In the genomic region with DNA sequence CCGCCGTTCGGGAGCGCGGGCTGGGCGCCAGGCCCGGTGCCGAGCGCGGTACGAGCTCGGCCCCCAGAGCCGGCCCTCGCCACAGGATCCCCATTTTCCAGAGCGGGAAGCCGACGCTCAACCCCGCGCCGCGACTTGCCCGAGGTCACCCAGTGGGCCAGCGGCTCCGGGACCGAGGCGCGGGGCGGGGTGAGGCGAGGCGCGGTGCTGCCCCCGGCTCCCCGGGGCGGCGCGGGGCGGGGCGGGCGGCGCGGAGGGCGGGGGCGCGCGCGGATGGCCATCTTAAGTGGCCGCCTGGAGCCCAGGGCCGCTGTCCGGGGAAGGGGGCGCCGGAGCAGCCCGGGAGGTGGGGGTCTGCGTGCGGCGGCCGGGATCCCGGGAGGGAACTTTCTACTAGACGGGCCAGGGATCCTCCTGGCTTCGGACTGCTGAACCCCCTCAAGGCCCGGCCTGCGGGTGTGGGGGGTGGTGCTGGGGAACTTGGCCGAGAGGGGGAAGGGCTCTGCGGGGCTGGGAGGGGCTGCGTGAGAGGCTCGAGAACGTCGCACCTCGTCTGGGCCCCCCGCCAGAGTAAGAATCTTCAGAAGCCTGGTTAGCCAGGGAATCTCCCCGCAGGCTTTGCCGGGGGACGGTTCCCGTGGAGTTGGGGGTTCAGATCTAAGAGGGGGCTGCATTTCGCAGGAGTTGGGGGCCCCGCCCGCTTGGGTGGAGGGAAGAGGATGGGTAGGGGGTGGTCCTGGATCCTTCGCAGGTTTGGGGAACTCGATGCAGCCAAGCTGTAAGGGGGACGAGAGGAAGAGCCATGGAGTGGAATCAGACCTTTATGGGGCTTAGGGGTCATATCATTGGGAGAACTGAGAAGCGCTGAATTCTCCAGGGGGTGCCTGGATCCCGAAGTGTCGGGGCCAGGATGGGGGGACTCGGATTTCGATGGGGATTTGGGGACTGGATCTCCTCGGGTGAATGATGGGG, we compare ENCODE assay signal across 8 cellular contexts. TPM values are rescaled to one million over a fixed set of nuclear protein-coding genes. Genes with fewer than 3 reads are reported as not detected.
DNase-seq lines count a peak whose midpoint lies in the region; ATAC-seq and TF ChIP-seq lines count a peak whose summit lies in the region.

No MANE protein-coding gene starts in this region.

- intact Hi-C loops in stomach (cut with DNase I; ENCODE audit: low total_unique reads): no loop called here

- peak overlapping the region; percentile 81 for H3K9ac ChIP-seq in mucosa of stomach (ENCODE audit: low read length)

- TF ChIP-seq EP300 in stomach (IDR thresholded peaks at IDR 0.05): no peak

- H3K4me1 ChIP-seq in mucosa of stomach (ENCODE audit: control insufficient read depth, insufficient read depth, low read length) (peaks cover 19% of the 10 kb centered on the region), stomach (peaks cover 37 to 46% (median 44%) of the 10 kb centered on the region in 4 donors)

- H3K36me3 ChIP-seq in mucosa of stomach (ENCODE audit: control insufficient read depth, insufficient read depth, low read length): peaks cover 2% of the 10 kb centered on the region
- H3K36me3 ChIP-seq in stomach: peaks cover 13 to 24% (median 18%) of the 10 kb centered on the region in 4 donors

- peak overlapping the region; percentile 83 for H3K27ac ChIP-seq in epithelial cell of prostate
- peak overlapping the region; percentile 95 to 98 (median 97) for H3K27ac ChIP-seq in stomach

- H3K4me3 ChIP-seq in mucosa of stomach (ENCODE audit: low read length) (peak overlapping the region; percentile 46), stomach (peak overlapping the region; percentile 61 to 85 (median 80))

- H3K27me3 ChIP-seq in mucosa of stomach (ENCODE audit: control insufficient read depth, insufficient read depth, low read length) (no peaks in the 10 kb centered on the region), stomach (no peaks in the 10 kb centered on the region)

- 0 to 1% (median 1%) methylated on average over 27 to 85 of the region's 85 CpGs for WGBS in stomach, 5 donors

- no peak for TF ChIP-seq CTCF in stomach (IDR thresholded peaks at IDR 0.05)

- TF ChIP-seq POLR2A in stomach (IDR thresholded peaks at IDR 0.05): no peak

- H3K9me3 ChIP-seq in mucosa of stomach (ENCODE audit: control insufficient read depth, low read length): no peaks in the 10 kb centered on the region
- H3K9me3 ChIP-seq in stomach: no peaks in the 10 kb centered on the region

- DNase-seq in NCI-H82 (lab: John Stamatoyannopoulos, UW) (peak; percentile 68), NCI-H82 treated with DMSO at 0.1 percent for 48 hours (lab: John Stamatoyannopoulos, UW; ENCODE audit: unreplicated experiment) (no peak), NCI-H2227 treated with DMSO at 0.1 percent for 48 hours (lab: John Stamatoyannopoulos, UW) (peak; percentile 16), epithelial cell of prostate (ENCODE audit: low read depth, low spot score) (no peak), stomach (peak; percentile 82)
- peak; percentile 86 for DNase-seq in activated CD8-positive, alpha-beta memory T cell treated with anti-CD3 and anti-CD28 coated beads for 24 hours

- peak; percentile 50 for ATAC-seq in HG02870 (IDR thresholded peaks at IDR 0.05; ENCODE audit: unreplicated experiment)

RNA-seq across cellular contexts. Expression of gene INPPL1, which starts 0.7 kb away (rescaled TPM):
- 100 to 1,000 TPM in 4 of 5 donors, 10 to 100 TPM in 1; 40.2 to 226 (median 153) TPM for total RNA-seq in stomach
- polyA plus RNA-seq in stomach: 10 to 100 TPM; 20.9 to 63.1 (median 51.2) TPM

RNA-seq across cellular contexts. Expression of gene FOLR2, which starts 7.3 kb away (rescaled TPM):
- total RNA-seq in stomach: 10 to 100 TPM in 2 of 5 donors, 1 to 10 TPM in 3; 1.8 to 28.6 (median 9.6) TPM
- polyA plus RNA-seq in stomach: 10 to 100 TPM in 1 of 3 donors, 1 to 10 TPM in 2; 3.2 to 14.8 (median 9.0) TPM

RNA-seq across cellular contexts. Expression of gene PHOX2A, which starts 20.1 kb away (rescaled TPM):
- total RNA-seq in stomach: not detected
- under 1 TPM in 1 of 3 donors, not detected in 2; 0.53 TPM for polyA plus RNA-seq in stomach

RNA-seq across cellular contexts. Expression of gene FOLR1, which starts 32.0 kb away (rescaled TPM):
- total RNA-seq in stomach: 10 to 100 TPM in 1 of 5 donors, under 1 TPM in 1, not detected in 3; 0.55 to 22.6 TPM
- polyA plus RNA-seq in stomach: 10 to 100 TPM in 1 of 3 donors, 1 to 10 TPM in 2; 4.1 to 20.9 (median 6.1) TPM

Comparison
In these comparisons a context has a peak if more than half of its experiments do, and no peak if none do; other contexts are left out.
1. DNase-seq: peak in NCI-H82 (single experiment), NCI-H2227 treated with DMSO at 0.1 percent for 48 hours (single experiment), activated CD8-positive, alpha-beta memory T cell treated with anti-CD3 and anti-CD28 coated beads for 24 hours (single experiment) and stomach (single experiment); none in NCI-H82 treated with DMSO at 0.1 percent for 48 hours (single experiment) and epithelial cell of prostate (single experiment).